In genomic region chr1:50970927-50971582, GRCh38 we compare ENCODE assay signal across 8 cellular contexts. TPM values are rescaled to one million over a fixed set of nuclear protein-coding genes. Genes with fewer than 3 reads are reported as not detected.
DNase-seq lines count a peak whose midpoint lies in the region; ATAC-seq and TF ChIP-seq lines count a peak whose summit lies in the region.

No MANE protein-coding gene starts in this region.

- H3K36me3 ChIP-seq in left ventricle myocardium inferior (no peaks in the 10 kb centered on the region), liver (ENCODE audit: control insufficient read depth in 4 of 4, insufficient read depth in 3 of 4, low read depth in 1 of 4, low read length in 3 of 4) (no peaks in the 10 kb centered on the region), aorta (ENCODE audit: control insufficient read depth in 1 of 2, insufficient read depth in 2 of 2, low read length in 1 of 2) (no peaks in the 10 kb centered on the region)

- 33% methylated on average over 7 of the region's 7 CpGs for WGBS in liver
- 5 to 6% methylated on average over 7 of the region's 7 CpGs for WGBS in aorta, 2 donors

- no peaks in the 10 kb centered on the region for H3K27me3 ChIP-seq in left ventricle myocardium inferior (ENCODE audit: low read depth)
- H3K27me3 ChIP-seq in liver (ENCODE audit: control insufficient read depth in 4 of 4, insufficient read depth in 4 of 4, low read length in 3 of 4): no peaks in the 10 kb centered on the region
- no peaks in the 10 kb centered on the region for H3K27me3 ChIP-seq in aorta (ENCODE audit: control insufficient read depth in 1 of 2, insufficient read depth in 2 of 2, low read length in 1 of 2)

- no peak for TF ChIP-seq RAD21 in liver (IDR thresholded peaks at IDR 0.05)

- H3K27ac ChIP-seq in left ventricle myocardium inferior (replicated peaks) (peak overlapping the region; percentile 100), VCaP (peak overlapping the region; percentile 86), liver (ENCODE audit: low read depth in 1 of 2, low read length in 2 of 2) (no peak overlapping the region), aorta (ENCODE audit: low read depth in 1 of 2, low read length in 2 of 2) (peak overlapping the region; percentile 16 to 56)

- no peak for TF ChIP-seq CTCF in left ventricle myocardium inferior (IDR thresholded peaks at IDR 0.05; ENCODE audit: borderline replicate concordance)
- no peak for TF ChIP-seq CTCF in VCaP (conservative IDR thresholded peaks at IDR 0.05)
- TF ChIP-seq CTCF in liver (IDR thresholded peaks at IDR 0.05; ENCODE audit: low read depth, low read length, missing input control): no peak

- peak overlapping the region; percentile 93 for H3K4me3 ChIP-seq in left ventricle myocardium inferior
- peak overlapping the region in 1 of 3 donors; percentile 74 for H3K4me3 ChIP-seq in liver (ENCODE audit: low read depth in 1 of 3, low read length in 3 of 3)
- peak overlapping the region; percentile 75 to 83 for H3K4me3 ChIP-seq in aorta (ENCODE audit: low read length in 2 of 2)

- DNase-seq in left ventricle myocardium inferior (no peak), left ventricle myocardium superior (no peak), aorta (no peak), mucosa of gallbladder (ENCODE audit: low spot score) (no peak)

- intact Hi-C loops in left ventricle myocardium inferior (cut with micrococcal nuclease): no loop called here
- intact Hi-C loops in left ventricle myocardium superior (cut with micrococcal nuclease): no loop called here
- intact Hi-C loops in aorta (cut with DNase I): no loop called here

- H3K4me1 ChIP-seq in left ventricle myocardium inferior: peaks cover 63% of the 10 kb centered on the region
- peaks cover 2 to 19% (median 13%) of the 10 kb centered on the region in 4 donors for H3K4me1 ChIP-seq in liver (ENCODE audit: control insufficient read depth in 4 of 4, insufficient read depth in 4 of 4, low read length in 3 of 4)
- peaks cover 0 to 2% of the 10 kb centered on the region in 2 donors for H3K4me1 ChIP-seq in aorta (ENCODE audit: control insufficient read depth in 1 of 2, insufficient read depth in 2 of 2, low read length in 2 of 2)

- no peaks in the 10 kb centered on the region for H3K9me3 ChIP-seq in left ventricle myocardium inferior (replicated peaks)
- H3K9me3 ChIP-seq in liver (ENCODE audit: control insufficient read depth in 4 of 4, low read length in 3 of 4): no peaks in the 10 kb centered on the region
- H3K9me3 ChIP-seq in aorta (ENCODE audit: control insufficient read depth, low read length): no peaks in the 10 kb centered on the region

- H3K9ac ChIP-seq in liver (ENCODE audit: low read depth in 1 of 2, low read length in 2 of 2): peak overlapping the region; percentile 81 to 88

- ATAC-seq in left ventricle myocardium superior: no peak
- no peak for ATAC-seq in aorta (ENCODE audit: low FRiP score)
- no peak for ATAC-seq in GM21723 (IDR thresholded peaks at IDR 0.05; ENCODE audit: unreplicated experiment)
- no peak for ATAC-seq in HG02571 (IDR thresholded peaks at IDR 0.05; ENCODE audit: unreplicated experiment)

TF ChIP-seq in liver, 16 proteins besides CTCF, POLR2A, EP300 and RAD21:
- TF ChIP-seq EGR1 (IDR thresholded peaks at IDR 0.05; ENCODE audit: low read depth in 2 of 2) (no peak), FOXA2 (IDR thresholded peaks at IDR 0.05) (no peak), MAX (IDR thresholded peaks at IDR 0.05) (no peak)

RNA-seq across cellular contexts. Expression of gene CDKN2C, which starts 1.0 kb away (rescaled TPM):
- total RNA-seq in left ventricle myocardium inferior: 12.8 TPM
- total RNA-seq in left ventricle myocardium superior: 16.9 TPM
- total RNA-seq in liver: 10 to 100 TPM in 1 of 2 donors, 1 to 10 TPM in 1; 2.6 to 27.4 TPM
- polyA plus RNA-seq in liver: 1 to 10 TPM; 1.9 to 5.8 TPM
- total RNA-seq in aorta: 10 to 100 TPM in 1 of 2 donors, 1 to 10 TPM in 1; 8.8 to 11.8 TPM
- polyA plus RNA-seq in aorta: 10 to 100 TPM; 22.7 to 43.5 TPM
- total RNA-seq in mucosa of gallbladder: 9.0 TPM

RNA-seq across cellular contexts. Expression of gene FAF1, which starts 11.0 kb away (rescaled TPM):
- total RNA-seq in left ventricle myocardium inferior (80.0 TPM), left ventricle myocardium superior (99.2 TPM), liver (10 to 100 TPM; 16.9 to 45.0 TPM), aorta (10 to 100 TPM; 54.7 to 56.1 TPM), mucosa of gallbladder (40.5 TPM)
- polyA plus RNA-seq in liver (10 to 100 TPM in 1 of 2 donors, 1 to 10 TPM in 1; 8.6 to 19.4 TPM), aorta (10 to 100 TPM; 27.0 to 31.2 TPM)

Comparison
In these comparisons a context has a peak if more than half of its experiments do, and no peak if none do; other contexts are left out.
1. H3K27ac ChIP-seq: peak in left ventricle myocardium inferior (single experiment), VCaP (single experiment) and aorta (2 of 2); none in liver (0 of 2).